ENCODE assay signal across 3 cellular contexts in the genomic region with DNA sequence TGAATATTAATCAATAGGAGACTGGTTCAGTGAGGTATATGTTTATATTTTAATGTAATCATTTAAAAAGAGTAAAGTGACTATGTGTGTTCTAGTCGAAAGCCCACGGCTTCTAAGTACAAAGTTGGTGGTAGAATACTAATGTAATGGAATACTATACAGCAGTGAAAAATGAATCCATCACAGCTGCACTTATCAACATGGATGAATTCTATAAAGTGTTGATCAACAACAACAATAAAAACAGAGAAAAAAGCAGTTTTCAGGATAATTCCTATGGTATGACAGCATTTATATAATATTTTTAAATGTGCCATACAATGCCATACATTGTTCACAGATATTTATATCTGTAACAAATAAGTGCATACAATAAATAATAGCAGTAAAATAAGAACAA.
TF ChIP-seq lines count a peak whose summit lies in the region.

No MANE protein-coding gene starts in this region.

TF ChIP-seq in HEK293, 187 proteins besides CTCF, POLR2A, EP300 and RAD21:
- no peak for TF ChIP-seq ZNF10 (tag by site-specific recombination; IDR thresholded peaks at IDR 0.05)
- TF ChIP-seq ZNF146 (tag by site-specific recombination; IDR thresholded peaks at IDR 0.05), result peak; percentile 51; the same call in 1 of the 2 replicates
TF ChIP-seq in HEK293: peak in this region for 1.

TF ChIP-seq in K562, 482 proteins besides CTCF, POLR2A, EP300 and RAD21:
- TF ChIP-seq KAT7 (CRISPR knock-in tag; IDR thresholded peaks at IDR 0.05; ENCODE audit: borderline replicate concordance) (no peak), JUND (IDR thresholded peaks at IDR 0.05; ENCODE audit: borderline replicate concordance, low read depth, low read length) (no peak), JUND (tag; IDR thresholded peaks at IDR 0.05; ENCODE audit: borderline replicate concordance, low read depth, low read length) (no peak), ZNF146 (CRISPR knock-in tag; IDR thresholded peaks at IDR 0.05; ENCODE audit: unreplicated experiment) (peak; percentile 66), RBM17 (IDR thresholded peaks at IDR 0.05; ENCODE audit: borderline replicate concordance, low read depth, low read length) (no peak), ETV1 (tag; conservative IDR thresholded peaks at IDR 0.05; ENCODE audit: low read depth) (no peak), TRIM28 (IDR thresholded peaks at IDR 0.05) (no peak), OTX1 (CRISPR knock-in tag; IDR thresholded peaks at IDR 0.05) (no peak), SRSF1 (IDR thresholded peaks at IDR 0.05; ENCODE audit: low read depth, low read length) (no peak), POLR2AphosphoS2 (IDR thresholded peaks at IDR 0.05; ENCODE audit: low read length) (no peak), POLR2H (tag; IDR thresholded peaks at IDR 0.05; ENCODE audit: low read depth) (no peak), SMAD2 (IDR thresholded peaks at IDR 0.05; ENCODE audit: low read depth, low read length) (no peak), ZNF431 (CRISPR knock-in tag; IDR thresholded peaks at IDR 0.05) (no peak), RBM25 (IDR thresholded peaks at IDR 0.05; ENCODE audit: low read depth, low read length, severe bottlenecking) (peak; percentile 76)
- TF ChIP-seq, protein P1, sequence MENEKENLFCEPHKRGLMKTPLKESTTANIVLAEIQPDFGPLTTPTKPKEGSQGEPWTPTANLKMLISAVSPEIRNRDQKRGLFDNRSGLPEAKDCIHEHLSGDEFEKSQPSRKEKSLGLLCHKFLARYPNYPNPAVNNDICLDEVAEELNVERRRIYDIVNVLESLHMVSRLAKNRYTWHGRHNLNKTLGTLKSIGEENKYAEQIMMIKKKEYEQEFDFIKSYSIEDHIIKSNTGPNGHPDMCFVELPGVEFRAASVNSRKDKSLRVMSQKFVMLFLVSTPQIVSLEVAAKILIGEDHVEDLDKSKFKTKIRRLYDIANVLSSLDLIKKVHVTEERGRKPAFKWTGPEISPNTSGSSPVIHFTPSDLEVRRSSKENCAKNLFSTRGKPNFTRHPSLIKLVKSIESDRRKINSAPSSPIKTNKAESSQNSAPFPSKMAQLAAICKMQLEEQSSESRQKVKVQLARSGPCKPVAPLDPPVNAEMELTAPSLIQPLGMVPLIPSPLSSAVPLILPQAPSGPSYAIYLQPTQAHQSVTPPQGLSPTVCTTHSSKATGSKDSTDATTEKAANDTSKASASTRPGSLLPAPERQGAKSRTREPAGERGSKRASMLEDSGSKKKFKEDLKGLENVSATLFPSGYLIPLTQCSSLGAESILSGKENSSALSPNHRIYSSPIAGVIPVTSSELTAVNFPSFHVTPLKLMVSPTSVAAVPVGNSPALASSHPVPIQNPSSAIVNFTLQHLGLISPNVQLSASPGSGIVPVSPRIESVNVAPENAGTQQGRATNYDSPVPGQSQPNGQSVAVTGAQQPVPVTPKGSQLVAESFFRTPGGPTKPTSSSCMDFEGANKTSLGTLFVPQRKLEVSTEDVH (IDR thresholded peaks at IDR 0.05; ENCODE audit: low read depth, partially characterized antibody), result no peak
- TF ChIP-seq, protein P2, sequence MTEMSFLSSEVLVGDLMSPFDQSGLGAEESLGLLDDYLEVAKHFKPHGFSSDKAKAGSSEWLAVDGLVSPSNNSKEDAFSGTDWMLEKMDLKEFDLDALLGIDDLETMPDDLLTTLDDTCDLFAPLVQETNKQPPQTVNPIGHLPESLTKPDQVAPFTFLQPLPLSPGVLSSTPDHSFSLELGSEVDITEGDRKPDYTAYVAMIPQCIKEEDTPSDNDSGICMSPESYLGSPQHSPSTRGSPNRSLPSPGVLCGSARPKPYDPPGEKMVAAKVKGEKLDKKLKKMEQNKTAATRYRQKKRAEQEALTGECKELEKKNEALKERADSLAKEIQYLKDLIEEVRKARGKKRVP (CRISPR knock-in tag; IDR thresholded peaks at IDR 0.05), result no peak
TF ChIP-seq in K562: peak in this region for 2.

TF ChIP-seq in H1, 55 proteins besides CTCF, POLR2A, EP300 and RAD21:
- TF ChIP-seq KDM1A (IDR thresholded peaks at IDR 0.05; ENCODE audit: borderline replicate concordance, low read length) (0 out of 2 replicates have a peak, but pooled peaks have one; percentile 52), TEAD4 (IDR thresholded peaks at IDR 0.05; ENCODE audit: low read depth, low read length) (no peak), FOSL1 (IDR thresholded peaks at IDR 0.05; ENCODE audit: insufficient read depth, low read depth, low read length) (no peak), EGR1 (IDR thresholded peaks at IDR 0.05; ENCODE audit: borderline replicate concordance, low read depth, low read length) (no peak)
